Comparison of ENCODE assay signal across 15 cellular contexts in the genomic region with DNA sequence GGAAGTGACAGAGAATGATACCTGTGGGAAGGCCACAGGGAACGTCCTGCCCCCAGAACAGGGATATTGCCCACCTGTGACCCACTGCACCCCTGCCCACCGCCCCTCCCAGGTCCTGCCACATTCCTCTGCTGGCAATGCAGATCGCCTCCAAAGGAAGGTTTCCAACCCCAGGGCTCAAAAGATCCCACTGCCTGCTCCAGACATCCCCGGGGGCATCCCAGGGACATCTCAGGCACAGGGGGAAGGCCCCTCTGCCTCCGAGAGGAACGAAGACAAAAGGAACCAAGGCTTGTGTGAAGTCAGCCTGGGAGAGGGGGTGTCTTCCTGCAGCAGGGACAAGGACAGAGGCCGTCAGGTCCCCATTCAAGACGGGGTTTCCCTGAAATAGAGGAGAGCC.
"Had no signal": no experiment of that assay in that cellular context is flagged by ENCODE, and none has a peak within 500 bp of the region (broad histone marks: within the 10 kb centered on the region; RNA-seq: fewer than 3 reads in every experiment).

No MANE protein-coding gene starts in this region.

- H3K4me3 ChIP-seq: ascending aorta, colonic mucosa, tibial nerve had no signal

- H3K27me3 ChIP-seq: ascending aorta, colonic mucosa, tibial nerve had no signal

- H3K27ac ChIP-seq: ascending aorta, colonic mucosa, tibial nerve had no signal

- H3K36me3 ChIP-seq: colonic mucosa had no signal

- DNase-seq: activated CD4-positive, alpha-beta T cell treated with anti-CD3 and anti-CD28 coated beads for 1 hour; activated CD8-positive, alpha-beta memory T cell treated with anti-CD3 and anti-CD28 coated beads for 24 hours; activated CD8-positive, alpha-beta memory T cell treated with anti-CD3 and anti-CD28 coated beads, Interleukin-2, amount 50 U/mL, for 48 hours; activated effector memory CD4-positive, alpha-beta T cell treated with Interleukin-2 at 50 U/mL for 16 hours; activated naive CD4-positive, alpha-beta T cell treated with anti-CD3 and anti-CD28 coated beads, Interleukin-2, amount 10 ng/mL, durations not matched to agents 7 days and 5 days; activated T-cell treated with anti-CD3 and anti-CD28 coated beads, Interleukin-2, amount 50 U/mL, for 48 hours; colonic mucosa; kidney; midbrain; stimulated activated CD4-positive, alpha-beta T cell treated with anti-CD3 and anti-CD28 coated beads, Interleukin-12 subunit alpha, Interleukin-12 subunit beta, amount 100 ng/mL, for 4 hours; stimulated activated CD4-positive, alpha-beta T cell treated with anti-CD3 and anti-CD28 coated beads, Interleukin-2, amount 100 ng/mL, for 24 hours had no signal

- H3K9me3 ChIP-seq: ascending aorta, colonic mucosa, tibial nerve had no signal

- FAIRE-seq: endometrium, frontal cortex, kidney had no signal

- H3K4me1 ChIP-seq: ascending aorta, colonic mucosa had no signal
